15 cellular contexts compared by ENCODE assay signal in the genomic region with DNA sequence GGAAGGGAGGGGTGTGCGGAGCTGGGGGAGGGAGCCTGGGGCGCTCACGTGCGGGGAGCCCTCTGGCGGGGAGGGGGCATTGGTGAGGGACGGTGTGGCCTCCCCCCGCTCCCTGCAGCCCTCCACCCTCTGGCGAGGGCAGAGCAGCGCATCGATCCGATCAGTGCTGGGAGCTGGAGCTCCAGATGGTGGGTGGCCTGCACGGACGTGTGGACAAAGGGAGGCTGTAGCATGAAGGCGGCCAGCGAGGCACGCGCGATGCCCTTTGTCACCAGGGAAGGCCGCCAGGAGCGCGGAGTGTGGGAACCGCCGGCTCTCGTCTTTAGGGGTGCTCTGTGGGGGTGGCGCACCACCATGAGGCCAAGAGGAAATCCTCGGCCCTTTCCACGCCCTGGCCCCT. TPM values are rescaled to one million over a fixed set of nuclear protein-coding genes. Genes with fewer than 3 reads are reported as not detected.
"Had no signal": no experiment of that assay in that cellular context is flagged by ENCODE, and none has a peak within 500 bp of the region (broad histone marks: within the 10 kb centered on the region; RNA-seq: fewer than 3 reads in every experiment).

No MANE protein-coding gene starts in this region.

- H3K4me3 ChIP-seq: thyroid gland, vagina had no signal

- H3K9ac ChIP-seq: parathyroid adenoma had no signal

- H3K36me3 ChIP-seq: brain microvascular endothelial cell, thyroid gland, vagina had no signal

- ATAC-seq: activated T-cell treated with anti-CD3 and anti-CD28 coated beads, Interleukin-2, amount 50 U/mL, for 4 hours; left lobe of liver had no signal

- H3K36me3 Mint-ChIP-seq: activated CD4-positive, alpha-beta memory T cell treated with anti-CD3 and anti-CD28 coated beads for 36 hours; activated naive CD8-positive, alpha-beta T cell had no signal

- H3K27me3 Mint-ChIP-seq: activated naive CD8-positive, alpha-beta T cell had no signal

- H3K27ac ChIP-seq: brain microvascular endothelial cell, parathyroid adenoma, thyroid gland, vagina had no signal

- H3K27ac Mint-ChIP-seq: activated CD4-positive, alpha-beta memory T cell treated with anti-CD3 and anti-CD28 coated beads for 36 hours; activated naive CD8-positive, alpha-beta T cell; dendritic cell treated with granulocyte-macrophage colony-stimulating factor and Interleukin-4, amounts not matched to agents 40 ng/mL and 50 ng/mL, for 4 days had no signal

- H3K27me3 ChIP-seq: thyroid gland, vagina had no signal

- H3K4me3 Mint-ChIP-seq: activated CD4-positive, alpha-beta memory T cell treated with anti-CD3 and anti-CD28 coated beads for 36 hours; activated naive CD8-positive, alpha-beta T cell; activated T-cell treated with anti-CD3 and anti-CD28 coated beads, Interleukin-2, amount 50 U/mL, for 4 hours; dendritic cell treated with granulocyte-macrophage colony-stimulating factor and Interleukin-4, amounts not matched to agents 40 ng/mL and 50 ng/mL, for 4 days had no signal

- H3K79me2 ChIP-seq: parathyroid adenoma had no signal

- H3K9me3 ChIP-seq: thyroid gland, vagina had no signal

- H3K4me1 ChIP-seq: parathyroid adenoma had no signal

- H3K9me3 Mint-ChIP-seq: activated CD4-positive, alpha-beta memory T cell treated with anti-CD3 and anti-CD28 coated beads for 36 hours; activated T-cell treated with anti-CD3 and anti-CD28 coated beads, Interleukin-2, amount 50 U/mL, for 4 hours; dendritic cell treated with granulocyte-macrophage colony-stimulating factor and Interleukin-4, amounts not matched to agents 40 ng/mL and 50 ng/mL, for 4 days had no signal

- H2AFZ ChIP-seq: parathyroid adenoma had no signal

- DNase-seq: activated CD4-positive, alpha-beta memory T cell treated with anti-CD3 and anti-CD28 coated beads for 36 hours; activated effector memory CD4-positive, alpha-beta T cell treated with anti-CD3 and anti-CD28 coated beads, Interleukin-2, amount 50 U/mL, for 16 hours; activated T-cell treated with anti-CD3 and anti-CD28 coated beads, Interleukin-2, amount 50 U/mL, for 4 hours; amygdala; brain microvascular endothelial cell; cerebellar nuclear complex; stimulated activated CD4-positive, alpha-beta T cell treated with anti-CD3 and anti-CD28 coated beads, Interleukin-4, amount 100 ng/mL, for 4 hours; T-helper 9 cell; thyroid gland had no signal

RNA-seq across cellular contexts. Expression of gene HES5, which starts 5.4 kb away (rescaled TPM):
- total RNA-seq: activated T-cell treated with anti-CD3 and anti-CD28 coated beads, Interleukin-2, amount 50 U/mL, for 4 hours; renal cortical epithelial cell; thyroid gland; vagina had no signal
